9 cellular contexts compared by ENCODE assay signal in genomic region chr11:74019860-74020259, GRCh38. TPM values are rescaled to one million over a fixed set of nuclear protein-coding genes. Genes with fewer than 3 reads are reported as not detected.
DNase-seq lines count a peak whose midpoint lies in the region; ATAC-seq, FAIRE-seq and TF ChIP-seq lines count a peak whose summit lies in the region.
"Had no signal": no experiment of that assay in that cellular context is flagged by ENCODE, and none has a peak within 500 bp of the region (broad histone marks: within the 10 kb centered on the region; RNA-seq: fewer than 3 reads in every experiment).

No MANE protein-coding gene starts in this region.

- TF ChIP-seq POLR2A in heart left ventricle (IDR thresholded peaks at IDR 0.05), result no peak
- TF ChIP-seq POLR2A in sigmoid colon (IDR thresholded peaks at IDR 0.05), result no peak

- peaks cover 0 to 27% (median 3%) of the 10 kb centered on the region in 9 donors for H3K36me3 ChIP-seq in heart left ventricle
- peaks cover 0 to 10% (median 0%) of the 10 kb centered on the region in 4 donors for H3K36me3 ChIP-seq in sigmoid colon

- DNase-seq in heart left ventricle (no peak), Right ventricle myocardium superior (no peak), amniotic epithelial cell (ENCODE audit: low read depth) (peak; percentile 76), sigmoid colon (no peak), type B pancreatic cell (ENCODE audit: extremely low spot score, unreplicated experiment) (no peak), GM19239 (ENCODE audit: insufficient read length, low spot score) (no peak), SKM-1 (lab: John Stamatoyannopoulos, UW; ENCODE audit: unreplicated experiment) (no peak)

- ATAC-seq in heart left ventricle (no peak), Right ventricle myocardium superior (ENCODE audit: poor library complexity) (no peak), GM18870 (IDR thresholded peaks at IDR 0.05; ENCODE audit: unreplicated experiment) (no peak)

- H3K27me3 ChIP-seq in heart left ventricle (no peaks in the 10 kb centered on the region), sigmoid colon (no peaks in the 10 kb centered on the region)

- TF ChIP-seq CTCF in heart left ventricle (IDR thresholded peaks at IDR 0.05) (no peak), sigmoid colon (IDR thresholded peaks at IDR 0.05) (no peak), type B pancreatic cell (conservative IDR thresholded peaks at IDR 0.05) (no peak)

- no peaks in the 10 kb centered on the region for H3K27me3 Mint-ChIP-seq in type B pancreatic cell

- no peak overlapping the region for H3K4me3 Mint-ChIP-seq in type B pancreatic cell
- H3K4me3 Mint-ChIP-seq: T-helper 1 cell treated with Interleukin-12 subunit alpha and Interleukin-12 subunit beta and Interleukin-4 antibody, amounts not matched to agents 30 μg/mL and 1 μg/mL, for 36 hours had no signal

- TF ChIP-seq EP300 in sigmoid colon (IDR thresholded peaks at IDR 0.05), result no peak

- H3K4me3 ChIP-seq in heart left ventricle (no peak overlapping the region), sigmoid colon (no peak overlapping the region)

- no peaks in the 10 kb centered on the region for H3K4me1 Mint-ChIP-seq in type B pancreatic cell (ENCODE audit: unreplicated experiment)

- H3K27ac ChIP-seq in heart left ventricle (peak overlapping the region in 11 of 12 donors; percentile 83 to 97 (median 88)), sigmoid colon (peak overlapping the region in 3 of 4 donors; percentile 63 to 84 (median 80))

- intact Hi-C loops in heart left ventricle (cut with DNase I), result loop anchor here in 7 of 10 donors (2.0 to 10.0 kb wide), 6 partner anchors 37 to 165 kb away; partner anchors contain the start of gene UCP2 (in 4 of the 7)
- intact Hi-C loops in Right ventricle myocardium superior (cut with DNase I), result loop anchor here (10.0 kb wide), 1 partner anchor 55 kb away; no protein-coding TSS in a partner anchor
- intact Hi-C loops in sigmoid colon (cut with DNase I), result loop anchor here (2.0 kb wide), 1 partner anchor 37 kb away; the partner anchor contains the start of gene UCP2

- H3K4me1 ChIP-seq in heart left ventricle, result peaks cover 0 to 84% (median 27%) of the 10 kb centered on the region in 12 donors
- H3K4me1 ChIP-seq in sigmoid colon, result peaks cover 0 to 24% (median 22%) of the 10 kb centered on the region in 4 donors

- FAIRE-seq in GM19239 (lab: Jason Lieb, UNC), result no peak

- H3K9me3 Mint-ChIP-seq in type B pancreatic cell, result no peaks in the 10 kb centered on the region
- H3K9me3 Mint-ChIP-seq: T-helper 1 cell treated with Interleukin-12 subunit alpha and Interleukin-12 subunit beta and Interleukin-4 antibody, amounts not matched to agents 30 μg/mL and 1 μg/mL, for 36 hours had no signal

- H3K9me3 ChIP-seq in heart left ventricle (no peaks in the 10 kb centered on the region), sigmoid colon (no peaks in the 10 kb centered on the region)

- 90 to 99% (median 93%) methylated on average over 4 of the region's 4 CpGs for WGBS in heart left ventricle, 4 donors
- WGBS in sigmoid colon, 2 donors, result 77 to 86% methylated on average over 4 of the region's 4 CpGs

- H3K27ac Mint-ChIP-seq in type B pancreatic cell, result peak overlapping the region; percentile 74
- H3K27ac Mint-ChIP-seq: T-helper 1 cell treated with Interleukin-12 subunit alpha and Interleukin-12 subunit beta and Interleukin-4 antibody, amounts not matched to agents 30 μg/mL and 1 μg/mL, for 36 hours had no signal

- H3K36me3 Mint-ChIP-seq in type B pancreatic cell, result peaks cover 23% of the 10 kb centered on the region

RNA-seq across cellular contexts. Expression of gene UCP3, which starts 11.0 kb away (rescaled TPM):
- total RNA-seq in heart left ventricle (1 to 10 TPM in 8 of 9 donors, under 1 TPM in 1; 0.50 to 8.3 (median 1.7) TPM), Right ventricle myocardium superior (17.2 TPM), sigmoid colon (1 to 10 TPM in 2 of 4 donors, under 1 TPM in 2; 0.41 to 2.8 (median 1.0) TPM), type B pancreatic cell (ENCODE audit: low replicate concordance) (2.4 and 3.7 TPM in 2 replicates)
- polyA plus RNA-seq in heart left ventricle (1 to 10 TPM; 1.4 to 1.7 TPM), sigmoid colon (1 to 10 TPM in 1 of 3 donors, under 1 TPM in 1, not detected in 1; 0.23 to 1.9 TPM)

RNA-seq across cellular contexts. Expression of gene UCP2, which starts 37.2 kb away (rescaled TPM):
- total RNA-seq in heart left ventricle (100 to 1,000 TPM in 1 of 9 donors, 10 to 100 TPM in 8; 13.7 to 170 (median 19.7) TPM), Right ventricle myocardium superior (25.8 TPM), sigmoid colon (10 to 100 TPM; 23.8 to 38.8 (median 27.9) TPM), type B pancreatic cell (ENCODE audit: low replicate concordance) (70.4 and 104 TPM in 2 replicates)
- polyA plus RNA-seq in heart left ventricle (10 to 100 TPM; 11.9 to 20.2 TPM), sigmoid colon (100 to 1,000 TPM in 1 of 3 donors, 10 to 100 TPM in 2; 37.2 to 117 (median 52.5) TPM)
